19 cellular contexts compared by ENCODE assay signal in the genomic region with DNA sequence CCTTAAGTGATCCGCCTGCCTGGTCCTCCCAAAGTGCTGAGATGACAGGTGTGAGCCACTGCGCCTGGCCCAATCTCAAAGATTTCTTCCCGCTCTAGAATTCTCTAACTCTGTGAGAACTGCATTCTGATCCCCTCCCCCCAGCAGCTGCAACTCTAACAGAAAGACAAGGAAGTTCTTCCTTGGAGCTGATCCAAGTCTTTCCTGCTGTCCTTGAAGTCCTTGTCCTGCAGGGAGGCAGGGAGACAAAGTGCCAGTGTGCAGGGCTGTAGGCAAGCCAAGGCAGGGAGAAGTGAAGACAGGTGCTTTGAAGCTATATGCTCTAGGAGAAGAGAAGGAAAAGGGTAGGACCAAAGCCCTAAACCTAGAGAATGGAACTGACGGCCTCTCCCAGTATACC. TPM values are rescaled to one million over a fixed set of nuclear protein-coding genes. Genes with fewer than 3 reads are reported as not detected.
A peak's percentile ranks its signal among the peaks of the same experiment; 100 is the strongest.
DNase-seq lines count a peak whose midpoint lies in the region; ATAC-seq and TF ChIP-seq lines count a peak whose summit lies in the region.
"Had no signal": no experiment of that assay in that cellular context is flagged by ENCODE, and none has a peak within 500 bp of the region (broad histone marks: within the 10 kb centered on the region; RNA-seq: fewer than 3 reads in every experiment).

No MANE protein-coding gene starts in this region.

- H3K27me3 ChIP-seq in adrenal gland (no peaks in the 10 kb centered on the region), mucosa of rectum (ENCODE audit: control insufficient read depth in 2 of 2, insufficient read depth in 2 of 2, low read length in 2 of 2) (no peaks in the 10 kb centered on the region)

- no peak for ATAC-seq in SK-N-SH treated with all-trans-retinoic acid at 6 μM for 48 hours
- ATAC-seq: left lobe of liver had no signal

- peak; percentile 11 for DNase-seq in NCI-H1105 (lab: John Stamatoyannopoulos, UW)
- DNase-seq in adrenal gland: peak; percentile 72 to 90 (median 82)
- DNase-seq in NCI-H1694 (lab: John Stamatoyannopoulos, UW): no peak
- DNase-seq in NCI-H2107 treated with DMSO at 0.1 percent for 48 hours (lab: John Stamatoyannopoulos, UW; ENCODE audit: unreplicated experiment): no peak
- DNase-seq in activated T-cell treated with anti-CD3 and anti-CD28 coated beads, Interleukin-2, amount 50 U/mL, for 1 hour: no peak
- DNase-seq: activated effector memory CD4-positive, alpha-beta T cell treated with Interleukin-2 at 50 U/mL for 16 hours; AML-193; NCI-H1417; posterior cingulate gyrus; T-helper 9 cell had no signal

- H3K4me3 ChIP-seq in adrenal gland (no peak overlapping the region), mucosa of rectum (ENCODE audit: low read length in 2 of 2) (peak overlapping the region in 1 of 2 donors; percentile 17)
- H3K4me3 ChIP-seq: SK-N-MC, skin epidermis had no signal

- intact Hi-C loops in adrenal gland (cut with DNase I): no loop called here

- no peaks in the 10 kb centered on the region for H3K9me3 ChIP-seq in adrenal gland (replicated peaks in 1 of 3)
- H3K9me3 ChIP-seq in mucosa of rectum (ENCODE audit: control insufficient read depth in 2 of 2, low read length in 2 of 2): no peaks in the 10 kb centered on the region

- TF ChIP-seq CTCF in C4-2B (conservative IDR thresholded peaks at IDR 0.05): no peak
- no peak for TF ChIP-seq CTCF in adrenal gland (IDR thresholded peaks at IDR 0.05)

- peak overlapping the region; percentile 78 for H3K27ac ChIP-seq in C4-2B
- peak overlapping the region in 3 of 5 donors; percentile 35 to 68 (median 64) for H3K27ac ChIP-seq in adrenal gland
- peak overlapping the region; percentile 68 for H3K27ac ChIP-seq in mucosa of rectum (ENCODE audit: low read depth in 2 of 2, low read length in 2 of 2)
- H3K27ac ChIP-seq: SK-N-MC, skin epidermis had no signal

- TF ChIP-seq POLR2A in adrenal gland (IDR thresholded peaks at IDR 0.05): no peak

- no peak overlapping the region for H3K9ac ChIP-seq in mucosa of rectum (ENCODE audit: low read depth in 1 of 2, low read length in 2 of 2)

- whole genome bisulfite sequencing in adrenal gland, 4 donors: 19 to 34% (median 30%) methylated on average over 3 to 4 of the region's 4 CpGs

- H3K4me1 ChIP-seq in adrenal gland (replicated peaks in 1 of 2) (peaks cover 8 to 18% of the 10 kb centered on the region in 2 donors), mucosa of rectum (ENCODE audit: control insufficient read depth in 2 of 2, insufficient read depth in 2 of 2, low read length in 2 of 2) (peaks cover 6 to 11% of the 10 kb centered on the region in 2 donors)

- H3K36me3 ChIP-seq in adrenal gland (replicated peaks in 1 of 2): no peaks in the 10 kb centered on the region
- no peaks in the 10 kb centered on the region for H3K36me3 ChIP-seq in mucosa of rectum (ENCODE audit: control insufficient read depth in 2 of 2, insufficient read depth in 2 of 2, low read length in 2 of 2)

TF ChIP-seq in SK-N-SH treated with all-trans-retinoic acid at 6 μM for 48 hours, 23 proteins besides CTCF, POLR2A, EP300 and RAD21:
- no peak for TF ChIP-seq ZFP3 (CRISPR knock-in tag; IDR thresholded peaks at IDR 0.05)
- TF ChIP-seq OSR1 (CRISPR knock-in tag; IDR thresholded peaks at IDR 0.05): no peak
- TF ChIP-seq, protein P1, sequence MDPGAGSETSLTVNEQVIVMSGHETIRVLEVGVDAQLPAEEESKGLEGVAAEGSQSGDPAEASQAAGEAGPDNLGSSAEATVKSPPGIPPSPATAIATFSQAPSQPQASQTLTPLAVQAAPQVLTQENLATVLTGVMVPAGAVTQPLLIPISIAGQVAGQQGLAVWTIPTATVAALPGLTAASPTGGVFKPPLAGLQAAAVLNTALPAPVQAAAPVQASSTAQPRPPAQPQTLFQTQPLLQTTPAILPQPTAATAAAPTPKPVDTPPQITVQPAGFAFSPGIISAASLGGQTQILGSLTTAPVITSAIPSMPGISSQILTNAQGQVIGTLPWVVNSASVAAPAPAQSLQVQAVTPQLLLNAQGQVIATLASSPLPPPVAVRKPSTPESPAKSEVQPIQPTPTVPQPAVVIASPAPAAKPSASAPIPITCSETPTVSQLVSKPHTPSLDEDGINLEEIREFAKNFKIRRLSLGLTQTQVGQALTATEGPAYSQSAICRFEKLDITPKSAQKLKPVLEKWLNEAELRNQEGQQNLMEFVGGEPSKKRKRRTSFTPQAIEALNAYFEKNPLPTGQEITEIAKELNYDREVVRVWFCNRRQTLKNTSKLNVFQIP (CRISPR knock-in tag; IDR thresholded peaks at IDR 0.05; ENCODE audit: borderline replicate concordance, low read depth): no peak
- no peak for TF ChIP-seq ZNF70 (CRISPR knock-in tag; IDR thresholded peaks at IDR 0.05)
- no peak for TF ChIP-seq ARNTL (CRISPR knock-in tag; IDR thresholded peaks at IDR 0.05; ENCODE audit: borderline replicate concordance, low read depth)
- TF ChIP-seq TCF4 (CRISPR knock-in tag; IDR thresholded peaks at IDR 0.05; ENCODE audit: borderline replicate concordance): no peak
- TF ChIP-seq ZNF8 (CRISPR knock-in tag; IDR thresholded peaks at IDR 0.05): no peak
- TF ChIP-seq ZFP30 (CRISPR knock-in tag; IDR thresholded peaks at IDR 0.05): no peak
TF ChIP-seq in SK-N-SH treated with all-trans-retinoic acid at 6 μM for 48 hours: peak in this region for 0.

RNA-seq across cellular contexts. Expression of a gene that starts 9.5 kb away (rescaled TPM):
- total RNA-seq in adrenal gland: 10 to 100 TPM; 30.6 to 93.3 (median 65.6) TPM
- 100 to 1,000 TPM in 2 of 3 donors, 10 to 100 TPM in 1; 42.4 to 160 (median 107) TPM for polyA plus RNA-seq in adrenal gland

RNA-seq across cellular contexts. Expression of a gene that starts 19.3 kb away (rescaled TPM):
- total RNA-seq in adrenal gland: under 1 TPM in 1 of 8 donors, not detected in 7; 0.42 TPM
- 1 to 10 TPM in 1 of 3 donors, under 1 TPM in 2; 0.42 to 1.4 (median 0.47) TPM for polyA plus RNA-seq in adrenal gland
- total RNA-seq: cerebellum, fibroblast of villous mesenchyme, temporal lobe had no signal

RNA-seq across cellular contexts. Expression of a gene that starts 38.9 kb away (rescaled TPM):
- 100 to 1,000 TPM in 5 of 8 donors, 10 to 100 TPM in 3; 74.4 to 159 (median 125) TPM for total RNA-seq in adrenal gland
- polyA plus RNA-seq in adrenal gland: 10 to 100 TPM; 19.7 to 65.1 (median 39.5) TPM

RNA-seq across cellular contexts. Expression of a gene that starts 40.3 kb away (rescaled TPM):
- total RNA-seq in adrenal gland: 10 to 100 TPM in 5 of 8 donors, 1 to 10 TPM in 3; 8.1 to 18.7 (median 10.6) TPM
- polyA plus RNA-seq in adrenal gland: 10 to 100 TPM in 1 of 3 donors, 1 to 10 TPM in 2; 2.4 to 27.3 (median 9.8) TPM

RNA-seq across cellular contexts. Expression of a gene that starts 59.4 kb away (rescaled TPM):
- 10 to 100 TPM; 16.2 to 49.7 (median 20.9) TPM for total RNA-seq in adrenal gland
- 10 to 100 TPM in 2 of 3 donors, 1 to 10 TPM in 1; 10.0 to 41.9 (median 13.4) TPM for polyA plus RNA-seq in adrenal gland

Comparison
In these comparisons a context has a peak if more than half of its experiments do, and no peak if none do; other contexts are left out.
1. DNase-seq: peak in NCI-H1105 (single experiment) and adrenal gland (7 of 7); none in NCI-H1694 (single experiment), NCI-H2107 treated with DMSO at 0.1 percent for 48 hours (single experiment) and activated T-cell treated with anti-CD3 and anti-CD28 coated beads, Interleukin-2, amount 50 U/mL, for 1 hour (single experiment).
2. Peak in every context shown above with its lines, with median percentiles within 50 percentile points of each other: H3K27ac ChIP-seq.